In the genomic region with DNA sequence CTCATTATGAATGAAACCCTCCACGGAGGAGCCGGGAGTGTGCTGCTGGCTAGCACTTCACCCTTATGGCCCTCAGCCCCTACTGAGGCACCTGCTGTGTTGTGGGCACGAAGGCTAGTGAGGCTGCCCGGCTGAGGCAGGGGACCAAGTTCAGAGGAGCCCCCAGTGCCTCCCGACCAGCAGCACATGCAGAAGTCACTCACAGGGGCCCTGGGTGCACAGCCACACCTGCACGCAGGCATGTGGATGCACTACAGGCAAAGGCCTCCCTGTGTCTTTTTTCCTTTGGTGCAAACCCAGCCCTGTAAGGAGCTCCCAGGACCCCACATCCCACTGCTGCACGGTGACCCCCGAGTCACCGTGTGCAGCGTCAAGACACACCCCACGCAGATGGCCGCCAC, we compare ENCODE assay signal across 19 cellular contexts.
"Had no signal": no experiment of that assay in that cellular context is flagged by ENCODE, and none has a peak within 500 bp of the region (broad histone marks: within the 10 kb centered on the region; RNA-seq: fewer than 3 reads in every experiment).

No MANE protein-coding gene starts in this region.

- H3K27ac Mint-ChIP-seq: activated CD8-positive, alpha-beta T cell treated with anti-CD3 and anti-CD28 coated beads for 36 hours; activated T-helper 1 cell treated with anti-CD3 and anti-CD28 coated beads, Interleukin-12 subunit alpha, Interleukin-12 subunit beta, Interleukin-2, Interleukin-4 antibody, amounts not matched to agents 30 ng/mL and 10 ng/mL and 1 ng/mL, durations not matched to agents 14 hours and 24 hours and 36 hours; nephron; WTC11 had no signal

- H3K4me3 Mint-ChIP-seq: activated CD8-positive, alpha-beta T cell treated with anti-CD3 and anti-CD28 coated beads for 36 hours; activated T-helper 1 cell treated with anti-CD3 and anti-CD28 coated beads, Interleukin-12 subunit alpha, Interleukin-12 subunit beta, Interleukin-2, Interleukin-4 antibody, amounts not matched to agents 30 ng/mL and 10 ng/mL and 1 ng/mL, durations not matched to agents 14 hours and 24 hours and 36 hours; nephron; WTC11 had no signal

- H3K27ac ChIP-seq: ascending aorta, breast epithelium, gastrocnemius medialis, heart left ventricle, ovary, tibial nerve had no signal

- H3K9me3 ChIP-seq: ascending aorta, breast epithelium, gastrocnemius medialis, heart left ventricle, ovary, tibial nerve had no signal

- H3K36me3 Mint-ChIP-seq: WTC11 had no signal

- H3K36me3 ChIP-seq: ascending aorta, breast epithelium, gastrocnemius medialis, heart left ventricle, ovary, tibial nerve had no signal

- H3K4me3 ChIP-seq: ascending aorta, breast epithelium, gastrocnemius medialis, heart left ventricle, ovary, tibial nerve had no signal

- H3K4me1 Mint-ChIP-seq: nephron, WTC11 had no signal

- ATAC-seq: activated CD8-positive, alpha-beta T cell treated with anti-CD3 and anti-CD28 coated beads for 36 hours; gastrocnemius medialis; heart left ventricle; WTC11 had no signal

- H3K4me1 ChIP-seq: ascending aorta, breast epithelium, gastrocnemius medialis, heart left ventricle, tibial nerve had no signal

- H3K27me3 ChIP-seq: ascending aorta, gastrocnemius medialis, heart left ventricle, ovary, tibial nerve had no signal

- H3K27me3 Mint-ChIP-seq: activated CD8-positive, alpha-beta T cell treated with anti-CD3 and anti-CD28 coated beads for 36 hours had no signal

- DNase-seq: activated CD4-positive, alpha-beta T cell treated with anti-CD3 and anti-CD28 coated beads for 48 hours; activated CD8-positive, alpha-beta T cell treated with anti-CD3 and anti-CD28 coated beads for 36 hours; activated naive CD4-positive, alpha-beta T cell treated with Interleukin-2 at 50 U/mL for 16 hours; heart left ventricle; mesenchymal stem cell; stimulated activated CD4-positive, alpha-beta T cell treated with anti-CD3 and anti-CD28 coated beads, Interleukin-15, amount 100 ng/mL, for 24 hours; stimulated activated CD4-positive, alpha-beta T cell treated with anti-CD3 and anti-CD28 coated beads, Interleukin-4, amount 100 ng/mL, for 24 hours; stimulated activated CD8-positive, alpha-beta memory T cell treated with anti-CD3 and anti-CD28 coated beads, Interleukin-4, amount 100 ng/mL, for 48 hours; stimulated activated naive CD4-positive, alpha-beta T cell treated with Interleukin-2 at 50 U/mL for 16 hours; substantia nigra; T-helper 2 cell had no signal

- H3K9me3 Mint-ChIP-seq: activated CD8-positive, alpha-beta T cell treated with anti-CD3 and anti-CD28 coated beads for 36 hours; activated T-helper 1 cell treated with anti-CD3 and anti-CD28 coated beads, Interleukin-12 subunit alpha, Interleukin-12 subunit beta, Interleukin-2, Interleukin-4 antibody, amounts not matched to agents 30 ng/mL and 10 ng/mL and 1 ng/mL, durations not matched to agents 14 hours and 24 hours and 36 hours; nephron had no signal
